ENCODE assay signal across 8 cellular contexts in the genomic region with DNA sequence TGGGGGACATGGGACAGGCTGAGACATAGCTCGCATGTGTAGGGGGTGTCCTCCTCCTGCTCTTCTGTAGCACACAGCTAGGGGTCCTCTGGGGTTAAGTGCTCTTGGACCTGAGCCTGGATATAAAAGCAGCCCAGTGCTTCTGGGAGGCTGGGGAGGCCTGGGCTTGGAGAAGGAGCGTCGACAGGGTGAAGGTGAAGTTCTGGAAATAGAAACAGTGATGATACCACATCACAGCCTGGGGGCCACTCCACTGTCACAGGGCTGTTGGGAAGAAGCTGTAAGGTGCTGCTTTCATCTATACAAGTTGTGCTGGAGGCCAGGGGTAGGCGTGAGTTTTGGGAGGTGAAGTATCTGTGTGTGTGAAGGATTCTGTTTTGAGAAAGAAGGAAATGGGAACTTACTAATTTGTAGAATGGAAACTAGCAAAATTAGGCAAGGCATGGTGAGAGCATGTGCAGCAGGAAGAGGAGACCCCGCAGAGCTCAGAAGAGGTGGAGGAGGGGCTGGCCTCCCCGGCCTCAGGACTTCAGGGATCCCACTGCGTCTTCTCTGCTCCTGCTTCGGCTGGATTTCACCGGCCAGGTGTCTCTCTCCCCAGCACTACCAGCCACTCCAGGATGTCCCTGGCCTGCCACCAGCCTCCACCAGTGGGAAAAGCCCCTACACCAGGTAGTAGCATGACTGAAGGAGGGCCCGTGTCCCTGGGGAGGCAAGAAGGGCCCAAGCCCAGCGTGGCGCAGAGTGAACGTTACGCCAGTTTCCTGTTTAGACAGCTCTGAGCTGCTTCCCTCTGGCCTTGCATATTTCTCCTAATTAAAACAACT. TPM values are rescaled to one million over a fixed set of nuclear protein-coding genes. Genes with fewer than 3 reads are reported as not detected.
DNase-seq lines count a peak whose midpoint lies in the region; ATAC-seq and TF ChIP-seq lines count a peak whose summit lies in the region.

No MANE protein-coding gene starts in this region.

- no peak for TF ChIP-seq CTCF in BE2C (IDR thresholded peaks at IDR 0.05; ENCODE audit: low read depth, low read length)

- peak overlapping the region; percentile 64 for H3K4me3 Mint-ChIP-seq in activated T-cell treated with anti-CD3 and anti-CD28 coated beads, Interleukin-2, amount 50 U/mL, for 24 hours

- H3K36me3 Mint-ChIP-seq in activated T-cell treated with anti-CD3 and anti-CD28 coated beads, Interleukin-2, amount 50 U/mL, for 24 hours (ENCODE audit: low read depth): no peaks in the 10 kb centered on the region

- ATAC-seq in HG02798 (IDR thresholded peaks at IDR 0.05; ENCODE audit: poor library complexity, unreplicated experiment): peak; percentile 67

- peaks cover 30% of the 10 kb centered on the region for H3K4me1 Mint-ChIP-seq in activated T-cell treated with anti-CD3 and anti-CD28 coated beads, Interleukin-2, amount 50 U/mL, for 24 hours (ENCODE audit: low read depth)

- DNase-seq in activated T-cell treated with anti-CD3 and anti-CD28 coated beads, Interleukin-2, amount 50 U/mL, for 24 hours: peak; percentile 45
- DNase-seq in activated T-cell treated with anti-CD3 and anti-CD28 coated beads, Interleukin-2, amount 50 U/mL, for 1 hour: no peak
- DNase-seq in NT2/D1 (ENCODE audit: low read depth, low spot score) (no peak), iPS-NIHi7 (ENCODE audit: extremely low spot score) (peak; percentile 36), NCI-H187 (lab: John Stamatoyannopoulos, UW) (no peak), cerebellum (ENCODE audit: low spot score) (no peak), BE2C (no peak)

- H3K9me3 ChIP-seq in NT2/D1 (ENCODE audit: insufficient read depth, low read length): no peaks in the 10 kb centered on the region
- H3K9me3 ChIP-seq in BE2C: no peaks in the 10 kb centered on the region

- no peaks in the 10 kb centered on the region for H3K36me3 ChIP-seq in NT2/D1 (ENCODE audit: insufficient read depth, insufficient read length, low read length)
- no peaks in the 10 kb centered on the region for H3K36me3 ChIP-seq in BE2C

- peak overlapping the region; percentile 84 for H3K27ac Mint-ChIP-seq in activated T-cell treated with anti-CD3 and anti-CD28 coated beads, Interleukin-2, amount 50 U/mL, for 24 hours

- H3K27me3 ChIP-seq in NT2/D1 (ENCODE audit: insufficient read depth, insufficient read length) (no peaks in the 10 kb centered on the region), BE2C (peaks cover 5% of the 10 kb centered on the region; the same call in 1 of the 2 replicates)

- no peak overlapping the region for H3K4me3 ChIP-seq in NT2/D1 (ENCODE audit: insufficient read length, low read depth)
- no peak overlapping the region for H3K4me3 ChIP-seq in BE2C (ENCODE audit: low read depth, low read length)

- H3K27me3 Mint-ChIP-seq in activated T-cell treated with anti-CD3 and anti-CD28 coated beads, Interleukin-2, amount 50 U/mL, for 24 hours: no peaks in the 10 kb centered on the region

- H3K9ac ChIP-seq in NT2/D1 (ENCODE audit: insufficient read length, low read depth): peak overlapping the region; percentile 58

- no peaks in the 10 kb centered on the region for H3K9me3 Mint-ChIP-seq in activated T-cell treated with anti-CD3 and anti-CD28 coated beads, Interleukin-2, amount 50 U/mL, for 24 hours

- peaks cover 7% of the 10 kb centered on the region for H3K4me1 ChIP-seq in NT2/D1 (ENCODE audit: insufficient read depth, insufficient read length)
- no peaks in the 10 kb centered on the region for H3K4me1 ChIP-seq in BE2C

RNA-seq across cellular contexts. Expression of gene PLCG2, which starts 19.4 kb away (rescaled TPM):
- total RNA-seq in cerebellum: 3.2 TPM
- polyA plus RNA-seq in BE2C (2012; ENCODE audit: insufficient read depth, insufficient read length, low read depth): not detected

Comparison
In these comparisons a context has a peak if more than half of its experiments do, and no peak if none do; other contexts are left out.
1. DNase-seq: peak in activated T-cell treated with anti-CD3 and anti-CD28 coated beads, Interleukin-2, amount 50 U/mL, for 24 hours (single experiment) and iPS-NIHi7 (single experiment); none in activated T-cell treated with anti-CD3 and anti-CD28 coated beads, Interleukin-2, amount 50 U/mL, for 1 hour (single experiment), NT2/D1 (single experiment), NCI-H187 (0 of 2), cerebellum (single experiment) and BE2C (single experiment).